ENCODE assay signal across 25 cellular contexts in genomic region chr4:82519072-82519471, GRCh38. TPM values are rescaled to one million over a fixed set of nuclear protein-coding genes. Genes with fewer than 3 reads are reported as not detected.
DNase-seq lines count a peak whose midpoint lies in the region; ATAC-seq and TF ChIP-seq lines count a peak whose summit lies in the region.
"Had no signal": no experiment of that assay in that cellular context is flagged by ENCODE, and none has a peak within 500 bp of the region (broad histone marks: within the 10 kb centered on the region; RNA-seq: fewer than 3 reads in every experiment).

No MANE protein-coding gene starts in this region.

- H3K36me3 ChIP-seq in PC-9 (ENCODE audit: low read depth), result no peaks in the 10 kb centered on the region

- ATAC-seq in esophagus mucosa (peak; percentile 35), GM18868 (IDR thresholded peaks at IDR 0.05; ENCODE audit: unreplicated experiment) (no peak)
- ATAC-seq: natural killer cell, sciatic nerve had no signal

- intact Hi-C loops in PC-9 (cut with micrococcal nuclease; ENCODE audit: unreplicated experiment), result no loop called here

- peak overlapping the region; percentile 73 for H3K27ac Mint-ChIP-seq in progenitor cell of endocrine pancreas
- H3K27ac Mint-ChIP-seq: activated T-cell treated with anti-CD3 and anti-CD28 coated beads, Interleukin-2, amount 50 U/mL, for 24 hours; CD4-positive, CD25-positive, alpha-beta regulatory T cell; HFFc6; natural killer cell had no signal

- H3K4me2 ChIP-seq in PC-9, result peak overlapping the region; percentile 14; the same call in 1 of the 2 replicates

- H3K79me2 ChIP-seq in PC-9 (ENCODE audit: low read depth), result no peaks in the 10 kb centered on the region
- H3K79me2 ChIP-seq: parathyroid adenoma had no signal

- POLR2A ChIA-PET in PC-9 (lab: Charles Lee; ENCODE audit: unreplicated experiment), result no interaction called here

- TF ChIP-seq CTCF in PC-9 (conservative IDR thresholded peaks at IDR 0.05) (no peak), progenitor cell of endocrine pancreas (IDR thresholded peaks at IDR 0.05; ENCODE audit: unreplicated experiment) (no peak)

- DNase-seq in Daoy (ENCODE audit: low read depth), result peak; percentile 49
- peak in 1 of 2 experiments; percentile 49 for DNase-seq in PC-9
- DNase-seq in progenitor cell of endocrine pancreas (ENCODE audit: low spot score, unreplicated experiment), result no peak
- no peak for DNase-seq in activated naive CD4-positive, alpha-beta T cell treated with anti-CD3 and anti-CD28 coated beads, Interleukin-2, amount 50 U/mL, for 16 hours
- DNase-seq in occipital lobe (lab: John Stamatoyannopoulos, UW), result no peak
- DNase-seq: activated CD4-positive, CD25-positive, alpha-beta regulatory T cell treated with anti-CD3 and anti-CD28 coated beads, Interleukin-2, amount 50 U/mL, for 72 hours; activated naive CD4-positive, alpha-beta T cell; activated T-cell treated with anti-CD3 and anti-CD28 coated beads, Interleukin-2, amount 50 U/mL, for 24 hours; amniotic stem cell; CD4-positive, CD25-positive, alpha-beta regulatory T cell; effector CD8-positive, alpha-beta T cell; glutamatergic neuron; HFFc6; midbrain; natural killer cell; NCI-H1105; NCI-H2029 treated with DMSO at 0.1 percent for 48 hours; NCI-H446 treated with DMSO at 0.1 percent for 48 hours; SHP77; substantia nigra had no signal

- BruUV-seq in PC-9 (replicated peaks; lab: Mats Ljungman, UMichigan), result no TSS peak

- CTCF ChIA-PET in PC-9 (lab: Charles Lee), result interaction anchor here (0.6 kb wide), 1 partner anchor 57 kb away, joined by 3 read pairs; no protein-coding TSS in a partner anchor

- no peak overlapping the region for H3K4me3 Mint-ChIP-seq in progenitor cell of endocrine pancreas (ENCODE audit: low read depth)
- H3K4me3 Mint-ChIP-seq: activated T-cell treated with anti-CD3 and anti-CD28 coated beads, Interleukin-2, amount 50 U/mL, for 24 hours; CD4-positive, CD25-positive, alpha-beta regulatory T cell; HFFc6; natural killer cell had no signal

- H3K4me1 Mint-ChIP-seq in progenitor cell of endocrine pancreas (ENCODE audit: low read depth), result peaks cover 7% of the 10 kb centered on the region
- H3K4me1 Mint-ChIP-seq: CD4-positive, CD25-positive, alpha-beta regulatory T cell; natural killer cell had no signal

- H3K9me2 ChIP-seq in PC-9 (ENCODE audit: insufficient read depth), result no peaks in the 10 kb centered on the region

- H3K9me3 ChIP-seq in PC-9 (ENCODE audit: insufficient read depth, low read depth), result no peaks in the 10 kb centered on the region

- no peaks in the 10 kb centered on the region for H3F3A ChIP-seq in PC-9 (ENCODE audit: insufficient read depth, low read depth)

- no peak overlapping the region for H3K4me3 ChIP-seq in PC-9

- no peaks in the 10 kb centered on the region for H3K27me3 ChIP-seq in PC-9 (ENCODE audit: insufficient read depth, low read depth)

- no peaks in the 10 kb centered on the region for H3K36me3 Mint-ChIP-seq in progenitor cell of endocrine pancreas (ENCODE audit: insufficient read depth)
- H3K36me3 Mint-ChIP-seq: CD4-positive, CD25-positive, alpha-beta regulatory T cell; natural killer cell had no signal

- H3K27me3 Mint-ChIP-seq in progenitor cell of endocrine pancreas, result no peaks in the 10 kb centered on the region

- H2AFZ ChIP-seq in PC-9, result no peak overlapping the region
- H2AFZ ChIP-seq: parathyroid adenoma had no signal

- H4K20me1 ChIP-seq in PC-9 (ENCODE audit: insufficient read depth), result no peaks in the 10 kb centered on the region

- no peaks in the 10 kb centered on the region; the same call in 1 of the 2 replicates for H3K4me1 ChIP-seq in PC-9 (replicated peaks; ENCODE audit: insufficient read depth)
- H3K4me1 ChIP-seq: parathyroid adenoma had no signal

- no peak overlapping the region for H3K27ac ChIP-seq in PC-9
- H3K27ac ChIP-seq: parathyroid adenoma had no signal

- no peaks in the 10 kb centered on the region for H3K9me3 Mint-ChIP-seq in progenitor cell of endocrine pancreas (ENCODE audit: low read depth)
- H3K9me3 Mint-ChIP-seq: activated T-cell treated with anti-CD3 and anti-CD28 coated beads, Interleukin-2, amount 50 U/mL, for 24 hours; HFFc6; natural killer cell had no signal

RNA-seq across cellular contexts. Expression of gene TMEM150C, which starts 42.7 kb away (rescaled TPM):
- total RNA-seq in Daoy (2014; rRNA removed; shearing (Covaris generic)), result 0.36 and 1.9 TPM in 2 replicates
- total RNA-seq in PC-9 (2021), result 0.74 and 0.98 TPM in 2 replicates
- 0.80 TPM for total RNA-seq in esophagus mucosa
- 7.3 and 8.6 TPM in 2 replicates for total RNA-seq in progenitor cell of endocrine pancreas
- total RNA-seq in occipital lobe, result 90.0 TPM
- total RNA-seq: CD4-positive, CD25-positive, alpha-beta regulatory T cell; HFFc6; LHCN-M2; natural killer cell had no signal
